1 cellular context compared by ENCODE assay signal in genomic region chr6:26330835-26331808, GRCh38.
A peak's percentile ranks its signal among the peaks of the same experiment; 100 is the strongest.
TF ChIP-seq lines count a peak whose summit lies in the region.

No MANE protein-coding gene starts in this region.

TF ChIP-seq in HepG2, 621 proteins besides CTCF, POLR2A, EP300 and RAD21 (continued from another document and continues in another):
- TF ChIP-seq ZNF382 (CRISPR knock-in tag; IDR thresholded peaks at IDR 0.05; ENCODE audit: borderline replicate concordance) (no peak), THAP7 (CRISPR knock-in tag; IDR thresholded peaks at IDR 0.05) (no peak), SP2 (CRISPR knock-in tag; IDR thresholded peaks at IDR 0.05) (no peak), ZBTB3 (CRISPR knock-in tag; IDR thresholded peaks at IDR 0.05; ENCODE audit: borderline replicate concordance, low read depth) (no peak), ATF5 (CRISPR knock-in tag; IDR thresholded peaks at IDR 0.05; ENCODE audit: low read depth) (0 out of 2 replicates have a peak, but pooled peaks have one; percentile 14), SALL2 (CRISPR knock-in tag; IDR thresholded peaks at IDR 0.05) (no peak), ZNF768 (CRISPR knock-in tag; IDR thresholded peaks at IDR 0.05) (no peak), PAX8 (CRISPR knock-in tag; IDR thresholded peaks at IDR 0.05; ENCODE audit: borderline replicate concordance) (no peak), REST (IDR thresholded peaks at IDR 0.05; ENCODE audit: borderline replicate concordance in 1 of 2, low read depth in 1 of 2, low read length in 2 of 2) (no peak), ZNF777 (CRISPR knock-in tag; IDR thresholded peaks at IDR 0.05) (no peak), ONECUT2 (CRISPR knock-in tag; IDR thresholded peaks at IDR 0.05) (no peak; the same call in 1 of the 2 replicates), SRSF1 (optimal IDR thresholded peaks at IDR 0.05; ENCODE audit: low read depth, low read length) (no peak), RORA (CRISPR knock-in tag; IDR thresholded peaks at IDR 0.05) (no peak), BORCS8-MEF2B (CRISPR knock-in tag; IDR thresholded peaks at IDR 0.05) (0 out of 2 replicates have a peak, but pooled peaks have one; percentile 48), RXRA (CRISPR knock-in tag; IDR thresholded peaks at IDR 0.05) (no peak), YEATS2 (CRISPR knock-in tag; IDR thresholded peaks at IDR 0.05; ENCODE audit: borderline replicate concordance) (no peak), ZSCAN20 (CRISPR knock-in tag; IDR thresholded peaks at IDR 0.05; ENCODE audit: borderline replicate concordance) (0 out of 2 replicates have a peak, but pooled peaks have one; percentile 25), ASH2L (IDR thresholded peaks at IDR 0.05; ENCODE audit: insufficient read length, low read depth, low read length) (peak; percentile 67), CREB1 (IDR thresholded peaks at IDR 0.05) (peak; percentile 58; the same call in 1 of the 2 replicates), CREB1 (CRISPR knock-in tag; IDR thresholded peaks at IDR 0.05) (peak; percentile 83), ZNF282 (IDR thresholded peaks at IDR 0.05; ENCODE audit: partially characterized antibody) (no peak), KDM1A (CRISPR knock-in tag; IDR thresholded peaks at IDR 0.05) (peak; percentile 64; the same call in 1 of the 2 replicates), DRAP1 (CRISPR knock-in tag; IDR thresholded peaks at IDR 0.05) (peak; percentile 67), SIX4 (CRISPR knock-in tag; IDR thresholded peaks at IDR 0.05) (peak; percentile 50; the same call in 1 of the 2 replicates), ZBTB26 (CRISPR knock-in tag; IDR thresholded peaks at IDR 0.05; ENCODE audit: borderline replicate concordance) (0 out of 2 replicates have a peak, but pooled peaks have one; percentile 31), ZNF841 (CRISPR knock-in tag; IDR thresholded peaks at IDR 0.05; ENCODE audit: borderline replicate concordance) (no peak), WIZ (CRISPR knock-in tag; IDR thresholded peaks at IDR 0.05) (no peak), ZNF83 (CRISPR knock-in tag; IDR thresholded peaks at IDR 0.05; ENCODE audit: borderline replicate concordance) (no peak), KDM6A (CRISPR knock-in tag; IDR thresholded peaks at IDR 0.05; ENCODE audit: low read depth) (no peak), ZNF598 (CRISPR knock-in tag; IDR thresholded peaks at IDR 0.05; ENCODE audit: borderline replicate concordance) (no peak), ZBTB8A (CRISPR knock-in tag; IDR thresholded peaks at IDR 0.05; ENCODE audit: borderline replicate concordance, low read depth) (no peak), ZEB1 (IDR thresholded peaks at IDR 0.05; ENCODE audit: insufficient replicate concordance, low read depth) (peak; percentile 26), ZNF264 (CRISPR knock-in tag; IDR thresholded peaks at IDR 0.05) (no peak), GABPB1 (CRISPR knock-in tag; IDR thresholded peaks at IDR 0.05) (0 out of 2 replicates have a peak, but pooled peaks have one; percentile 36), ZZZ3 (CRISPR knock-in tag; IDR thresholded peaks at IDR 0.05; ENCODE audit: borderline replicate concordance) (no peak), TAF15 (IDR thresholded peaks at IDR 0.05; ENCODE audit: low read depth, low read length, poor library complexity, severe bottlenecking) (no peak), IRX3 (CRISPR knock-in tag; IDR thresholded peaks at IDR 0.05; ENCODE audit: borderline replicate concordance, low read depth) (no peak), ZNF235 (CRISPR knock-in tag; IDR thresholded peaks at IDR 0.05; ENCODE audit: borderline replicate concordance) (no peak), ZNF557 (CRISPR knock-in tag; IDR thresholded peaks at IDR 0.05) (no peak), ETV6 (CRISPR knock-in tag; conservative IDR thresholded peaks at IDR 0.05) (no peak), ZNF549 (CRISPR knock-in tag; IDR thresholded peaks at IDR 0.05) (no peak), BHLHE40 (IDR thresholded peaks at IDR 0.05; ENCODE audit: low read length) (no peak), TEAD3 (CRISPR knock-in tag; optimal IDR thresholded peaks at IDR 0.05; ENCODE audit: borderline replicate concordance) (peak; percentile 55)
- TF ChIP-seq, protein P1, sequence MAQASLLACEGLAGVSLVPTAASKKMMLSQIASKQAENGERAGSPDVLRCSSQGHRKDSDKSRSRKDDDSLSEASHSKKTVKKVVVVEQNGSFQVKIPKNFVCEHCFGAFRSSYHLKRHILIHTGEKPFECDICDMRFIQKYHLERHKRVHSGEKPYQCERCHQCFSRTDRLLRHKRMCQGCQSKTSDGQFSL (CRISPR knock-in tag; IDR thresholded peaks at IDR 0.05) = no peak
- TF ChIP-seq, protein P2, sequence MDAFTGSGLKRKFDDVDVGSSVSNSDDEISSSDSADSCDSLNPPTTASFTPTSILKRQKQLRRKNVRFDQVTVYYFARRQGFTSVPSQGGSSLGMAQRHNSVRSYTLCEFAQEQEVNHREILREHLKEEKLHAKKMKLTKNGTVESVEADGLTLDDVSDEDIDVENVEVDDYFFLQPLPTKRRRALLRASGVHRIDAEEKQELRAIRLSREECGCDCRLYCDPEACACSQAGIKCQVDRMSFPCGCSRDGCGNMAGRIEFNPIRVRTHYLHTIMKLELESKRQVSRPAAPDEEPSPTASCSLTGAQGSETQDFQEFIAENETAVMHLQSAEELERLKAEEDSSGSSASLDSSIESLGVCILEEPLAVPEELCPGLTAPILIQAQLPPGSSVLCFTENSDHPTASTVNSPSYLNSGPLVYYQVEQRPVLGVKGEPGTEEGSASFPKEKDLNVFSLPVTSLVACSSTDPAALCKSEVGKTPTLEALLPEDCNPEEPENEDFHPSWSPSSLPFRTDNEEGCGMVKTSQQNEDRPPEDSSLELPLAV (CRISPR knock-in tag; conservative IDR thresholded peaks at IDR 0.05; ENCODE audit: low read depth) = no peak
- TF ChIP-seq, protein P3, sequence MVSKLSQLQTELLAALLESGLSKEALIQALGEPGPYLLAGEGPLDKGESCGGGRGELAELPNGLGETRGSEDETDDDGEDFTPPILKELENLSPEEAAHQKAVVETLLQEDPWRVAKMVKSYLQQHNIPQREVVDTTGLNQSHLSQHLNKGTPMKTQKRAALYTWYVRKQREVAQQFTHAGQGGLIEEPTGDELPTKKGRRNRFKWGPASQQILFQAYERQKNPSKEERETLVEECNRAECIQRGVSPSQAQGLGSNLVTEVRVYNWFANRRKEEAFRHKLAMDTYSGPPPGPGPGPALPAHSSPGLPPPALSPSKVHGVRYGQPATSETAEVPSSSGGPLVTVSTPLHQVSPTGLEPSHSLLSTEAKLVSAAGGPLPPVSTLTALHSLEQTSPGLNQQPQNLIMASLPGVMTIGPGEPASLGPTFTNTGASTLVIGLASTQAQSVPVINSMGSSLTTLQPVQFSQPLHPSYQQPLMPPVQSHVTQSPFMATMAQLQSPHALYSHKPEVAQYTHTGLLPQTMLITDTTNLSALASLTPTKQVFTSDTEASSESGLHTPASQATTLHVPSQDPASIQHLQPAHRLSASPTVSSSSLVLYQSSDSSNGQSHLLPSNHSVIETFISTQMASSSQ (IDR thresholded peaks at IDR 0.05; ENCODE audit: low read depth) = peak; percentile 17; the same call in 1 of the 2 replicates
- TF ChIP-seq, protein P3 (CRISPR knock-in tag; IDR thresholded peaks at IDR 0.05; ENCODE audit: borderline replicate concordance) = no peak; the same call in 1 of the 2 replicates
- TF ChIP-seq, protein P4, sequence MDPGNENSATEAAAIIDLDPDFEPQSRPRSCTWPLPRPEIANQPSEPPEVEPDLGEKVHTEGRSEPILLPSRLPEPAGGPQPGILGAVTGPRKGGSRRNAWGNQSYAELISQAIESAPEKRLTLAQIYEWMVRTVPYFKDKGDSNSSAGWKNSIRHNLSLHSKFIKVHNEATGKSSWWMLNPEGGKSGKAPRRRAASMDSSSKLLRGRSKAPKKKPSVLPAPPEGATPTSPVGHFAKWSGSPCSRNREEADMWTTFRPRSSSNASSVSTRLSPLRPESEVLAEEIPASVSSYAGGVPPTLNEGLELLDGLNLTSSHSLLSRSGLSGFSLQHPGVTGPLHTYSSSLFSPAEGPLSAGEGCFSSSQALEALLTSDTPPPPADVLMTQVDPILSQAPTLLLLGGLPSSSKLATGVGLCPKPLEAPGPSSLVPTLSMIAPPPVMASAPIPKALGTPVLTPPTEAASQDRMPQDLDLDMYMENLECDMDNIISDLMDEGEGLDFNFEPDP (CRISPR knock-in tag; conservative IDR thresholded peaks at IDR 0.05) = no peak
- TF ChIP-seq, protein P5, sequence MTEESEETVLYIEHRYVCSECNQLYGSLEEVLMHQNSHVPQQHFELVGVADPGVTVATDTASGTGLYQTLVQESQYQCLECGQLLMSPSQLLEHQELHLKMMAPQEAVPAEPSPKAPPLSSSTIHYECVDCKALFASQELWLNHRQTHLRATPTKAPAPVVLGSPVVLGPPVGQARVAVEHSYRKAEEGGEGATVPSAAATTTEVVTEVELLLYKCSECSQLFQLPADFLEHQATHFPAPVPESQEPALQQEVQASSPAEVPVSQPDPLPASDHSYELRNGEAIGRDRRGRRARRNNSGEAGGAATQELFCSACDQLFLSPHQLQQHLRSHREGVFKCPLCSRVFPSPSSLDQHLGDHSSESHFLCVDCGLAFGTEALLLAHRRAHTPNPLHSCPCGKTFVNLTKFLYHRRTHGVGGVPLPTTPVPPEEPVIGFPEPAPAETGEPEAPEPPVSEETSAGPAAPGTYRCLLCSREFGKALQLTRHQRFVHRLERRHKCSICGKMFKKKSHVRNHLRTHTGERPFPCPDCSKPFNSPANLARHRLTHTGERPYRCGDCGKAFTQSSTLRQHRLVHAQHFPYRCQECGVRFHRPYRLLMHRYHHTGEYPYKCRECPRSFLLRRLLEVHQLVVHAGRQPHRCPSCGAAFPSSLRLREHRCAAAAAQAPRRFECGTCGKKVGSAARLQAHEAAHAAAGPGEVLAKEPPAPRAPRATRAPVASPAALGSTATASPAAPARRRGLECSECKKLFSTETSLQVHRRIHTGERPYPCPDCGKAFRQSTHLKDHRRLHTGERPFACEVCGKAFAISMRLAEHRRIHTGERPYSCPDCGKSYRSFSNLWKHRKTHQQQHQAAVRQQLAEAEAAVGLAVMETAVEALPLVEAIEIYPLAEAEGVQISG (CRISPR knock-in tag; IDR thresholded peaks at IDR 0.05) = 0 out of 2 replicates have a peak, but pooled peaks have one; percentile 48
